In the genomic region with DNA sequence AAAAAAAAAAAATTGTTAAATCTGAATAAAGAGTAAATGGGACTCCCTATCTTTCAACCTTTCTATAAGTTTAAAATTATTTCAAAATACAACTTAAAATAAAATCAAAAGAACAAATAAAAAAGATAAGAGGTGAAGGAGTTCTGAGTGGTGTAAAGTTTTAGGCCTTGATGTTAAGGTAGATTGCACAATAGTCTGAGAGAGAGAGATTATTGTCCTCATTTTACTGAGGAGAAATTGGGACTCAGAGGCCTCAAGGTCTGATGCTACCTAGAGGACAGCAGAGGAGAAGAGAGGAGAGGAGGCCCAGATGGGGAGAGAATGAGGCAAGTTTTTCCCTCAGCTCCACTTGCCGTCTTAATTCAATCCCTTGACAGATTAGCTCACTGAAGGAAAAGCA, we compare ENCODE assay signal across 30 cellular contexts.
"Had no signal": no experiment of that assay in that cellular context is flagged by ENCODE, and none has a peak within 500 bp of the region (broad histone marks: within the 10 kb centered on the region; RNA-seq: fewer than 3 reads in every experiment).

No MANE protein-coding gene starts in this region.

- H3K27ac ChIP-seq: adrenal gland, body of pancreas, esophagus muscularis mucosa, foreskin keratinocyte, gastrocnemius medialis, heart left ventricle had no signal

- H3K36me3 ChIP-seq: adrenal gland, esophagus muscularis mucosa, gastrocnemius medialis, heart left ventricle had no signal

- H3K4me3 ChIP-seq: adrenal gland, body of pancreas, esophagus muscularis mucosa, gastrocnemius medialis, heart left ventricle had no signal

- H3K9me3 ChIP-seq: adrenal gland, body of pancreas, esophagus muscularis mucosa, gastrocnemius medialis, heart left ventricle had no signal

- H3K27me3 ChIP-seq: adrenal gland, body of pancreas, esophagus muscularis mucosa, foreskin keratinocyte, gastrocnemius medialis, heart left ventricle had no signal

- H3K4me1 ChIP-seq: body of pancreas, foreskin keratinocyte, gastrocnemius medialis had no signal

- FAIRE-seq: colon had no signal

- DNase-seq: activated CD4-positive, alpha-beta memory T cell treated with anti-CD3 and anti-CD28 coated beads for 36 hours; activated CD4-positive, alpha-beta T cell treated with anti-CD3 and anti-CD28 coated beads for 36 hours; activated CD4-positive, alpha-beta T cell treated with anti-CD3 and anti-CD28 coated beads, Interleukin-2, amount 10 ng/mL, durations not matched to agents 24 days and 14 days; activated CD4-positive, CD25-positive, alpha-beta regulatory T cell; activated CD4-positive, CD25-positive, alpha-beta regulatory T cell treated with anti-CD3 and anti-CD28 coated beads, Interleukin-2, amount 50 U/mL, for 72 hours; activated CD8-positive, alpha-beta memory T cell treated with anti-CD3 and anti-CD28 coated beads, Interleukin-2, amount 10 ng/mL, durations not matched to agents 7 days and 5 days; activated CD8-positive, alpha-beta memory T cell treated with anti-CD3 and anti-CD28 coated beads, Interleukin-2, amount 50 U/mL, for 4 hours; activated CD8-positive, alpha-beta T cell treated with anti-CD3 and anti-CD28 coated beads, Interleukin-2, amount 10 ng/mL, durations not matched to agents 7 days and 5 days; activated effector memory CD4-positive, alpha-beta T cell treated with anti-CD3 and anti-CD28 coated beads, Interleukin-2, amount 50 U/mL, for 16 hours; activated naive CD4-positive, alpha-beta T cell treated with anti-CD3 and anti-CD28 coated beads for 36 hours; activated naive CD8-positive, alpha-beta T cell treated with anti-CD3 and anti-CD28 coated beads for 36 hours; activated naive CD8-positive, alpha-beta T cell treated with anti-CD3 and anti-CD28 coated beads, Interleukin-2, amount 50 U/mL, for 24 hours; activated T-cell treated with anti-CD3 and anti-CD28 coated beads, Interleukin-2, amount 50 U/mL, for 1 hour; activated T-cell treated with anti-CD3 and anti-CD28 coated beads, Interleukin-2, amount 50 U/mL, for 48 hours; adrenal gland; amygdala; aorta; body of pancreas; caudate nucleus; cortex of kidney; dermis blood vessel endothelial cell; effector CD4-positive, alpha-beta T cell; effector memory CD8-positive, alpha-beta T cell; erythroblast; foreskin keratinocyte; gastrocnemius medialis; glutamatergic neuron; heart left ventricle had no signal

- ATAC-seq: activated CD4-positive, alpha-beta T cell treated with anti-CD3 and anti-CD28 coated beads for 36 hours; activated CD8-positive, alpha-beta memory T cell treated with anti-CD3 and anti-CD28 coated beads, Interleukin-2, amount 10 ng/mL, durations not matched to agents 7 days and 5 days; activated CD8-positive, alpha-beta T cell treated with anti-CD3 and anti-CD28 coated beads, Interleukin-2, amount 10 ng/mL, durations not matched to agents 7 days and 5 days; activated naive CD8-positive, alpha-beta T cell treated with anti-CD3 and anti-CD28 coated beads, Interleukin-2, amount 50 U/mL, for 24 hours; body of pancreas; effector memory CD8-positive, alpha-beta T cell; foreskin keratinocyte; gastrocnemius medialis; heart left ventricle had no signal
